10 cellular contexts compared by ENCODE assay signal in genomic region chrX:72132456-72132855, GRCh38. TPM values are rescaled to one million over a fixed set of nuclear protein-coding genes. Genes with fewer than 3 reads are reported as not detected.
DNase-seq lines count a peak whose midpoint lies in the region; ATAC-seq, FAIRE-seq and TF ChIP-seq lines count a peak whose summit lies in the region.
"Had no signal": no experiment of that assay in that cellular context is flagged by ENCODE, and none has a peak within 500 bp of the region (broad histone marks: within the 10 kb centered on the region; RNA-seq: fewer than 3 reads in every experiment).

No MANE protein-coding gene starts in this region.

- H3K4me1 ChIP-seq in KMS-11 (ENCODE audit: low read depth, poor library complexity, severe bottlenecking): no peaks in the 10 kb centered on the region
- peaks cover 0 to 4% (median 1%) of the 10 kb centered on the region in 4 experiments; a peak in 4 of 7 replicates for H3K4me1 ChIP-seq in H1 (replicated peaks in 1 of 4; ENCODE audit: control insufficient read depth in 3 of 4, insufficient read depth in 4 of 4, low read length in 3 of 4)
- H3K4me1 ChIP-seq: adrenal gland had no signal

- no peaks in the 10 kb centered on the region for H3K36me3 ChIP-seq in KMS-11 (ENCODE audit: insufficient read depth)
- H3K36me3 ChIP-seq in H1 (ENCODE audit: control insufficient read depth in 2 of 4, insufficient read depth in 4 of 4, low read length in 3 of 4): no peaks in the 10 kb centered on the region
- H3K36me3 ChIP-seq in neural cell (ENCODE audit: insufficient read depth, low read length): no peaks in the 10 kb centered on the region
- H3K36me3 ChIP-seq: adrenal gland had no signal

- H2AFZ ChIP-seq in KMS-11 (ENCODE audit: low read depth) (no peak overlapping the region), H1 (ENCODE audit: low read length) (no peak overlapping the region), neural cell (ENCODE audit: low read depth, low read length) (peak overlapping the region; percentile 4)

- no peak overlapping the region for H4K5ac ChIP-seq in H1 (ENCODE audit: insufficient read length, low read depth, low read length)

- H3K4ac ChIP-seq in H1 (replicated peaks; ENCODE audit: insufficient read length, low read depth, low read length): no peak overlapping the region

- H3K14ac ChIP-seq in H1 (ENCODE audit: insufficient read length): no peak overlapping the region

- peak overlapping the region; percentile 27; the same call in 1 of the 2 replicates for H3K4me3 ChIP-seq in AG09309 (ENCODE audit: control insufficient read depth, low read depth, low read length)
- no peak overlapping the region for H3K4me3 ChIP-seq in KMS-11 (IDR thresholded peaks at IDR 0.05; ENCODE audit: insufficient read depth, low read depth, low read length)
- H3K4me3 ChIP-seq in H1 (ENCODE audit: extremely low read depth in 1 of 4, insufficient read depth in 2 of 4, low read depth in 3 of 4, low read length in 4 of 4): peak overlapping the region in 3 of 4 experiments; percentile 30 to 60 (median 30); a peak in 4 of 8 replicates
- peak overlapping the region; percentile 69 for H3K4me3 ChIP-seq in neural cell (ENCODE audit: low read length)

- FAIRE-seq in H1 (lab: Jason Lieb, UNC): no peak

- TF ChIP-seq RAD21 in H1 (IDR thresholded peaks at IDR 0.05 in 1 of 2, conservative IDR thresholded peaks at IDR 0.05 in 1 of 2; ENCODE audit: low read depth in 2 of 2, low read length in 2 of 2) (no peak), neural cell (conservative IDR thresholded peaks at IDR 0.05) (no peak)

- peaks cover 0 to 4% of the 10 kb centered on the region in 2 experiments; a peak in 1 of 4 replicates for H3K9me3 ChIP-seq in H1 (ENCODE audit: insufficient read depth in 2 of 2, low read depth in 1 of 2, low read length in 1 of 2)
- H3K9me3 ChIP-seq in neural cell (ENCODE audit: low read length): no peaks in the 10 kb centered on the region
- H3K9me3 ChIP-seq: adrenal gland had no signal

- ATAC-seq in HG03439 (IDR thresholded peaks at IDR 0.05; ENCODE audit: unreplicated experiment): no peak

- POLR2A ChIA-PET in H1 (lab: Charles Lee; ENCODE audit: partially characterized antibody): no interaction called here

- no peak overlapping the region for H2BK20ac ChIP-seq in H1 (ENCODE audit: low read length)

- H2BK120ac ChIP-seq in H1 (replicated peaks; ENCODE audit: low read depth, low read length): no peak overlapping the region

- H2AK5ac ChIP-seq in H1 (ENCODE audit: low read depth, low read length): no peak overlapping the region

- peaks cover 5% of the 10 kb centered on the region; the same call in 1 of the 2 replicates for H3K23me2 ChIP-seq in H1 (ENCODE audit: low read depth, low read length)

- TF ChIP-seq POLR2A in H1 (IDR thresholded peaks at IDR 0.05; ENCODE audit: control extremely low read depth in 1 of 2, low read depth in 2 of 2, low read length in 2 of 2): no peak

- H3F3A ChIP-seq in neural cell (ENCODE audit: insufficient read depth, low read length, poor library complexity, severe bottlenecking): no peaks in the 10 kb centered on the region

- TF ChIP-seq EP300 in H1 (IDR thresholded peaks at IDR 0.05; ENCODE audit: borderline replicate concordance in 1 of 2, low read depth in 2 of 2, low read length in 2 of 2) (no peak), neural cell (conservative IDR thresholded peaks at IDR 0.05; ENCODE audit: poor library complexity, severe bottlenecking) (no peak)

- H4K20me1 ChIP-seq in KMS-11 (ENCODE audit: insufficient read depth) (no peaks in the 10 kb centered on the region), H1 (replicated peaks in 1 of 2; ENCODE audit: control insufficient read depth in 1 of 2, insufficient read depth in 2 of 2, low read length in 2 of 2) (peaks cover 3 to 9% of the 10 kb centered on the region in 2 experiments), neural cell (ENCODE audit: insufficient read depth) (no peaks in the 10 kb centered on the region)

- peaks cover 3% of the 10 kb centered on the region; the same call in 1 of the 2 replicates for H3K27me3 ChIP-seq in KMS-11 (ENCODE audit: insufficient read depth, low read depth)
- H3K27me3 ChIP-seq in H1 (replicated peaks in 1 of 4; ENCODE audit: control insufficient read depth in 3 of 4, extremely low read depth in 1 of 4, insufficient read depth in 3 of 4, low read length in 3 of 4): peaks cover 12 to 40% (median 34%) of the 10 kb centered on the region in 4 experiments
- H3K27me3 ChIP-seq in neural cell (ENCODE audit: insufficient read depth, low read depth, low read length): no peaks in the 10 kb centered on the region

- no peak overlapping the region for H2BK5ac ChIP-seq in H1 (ENCODE audit: low read depth, low read length)

- H3K23ac ChIP-seq in H1 (ENCODE audit: insufficient read length): no peak overlapping the region

- H4K91ac ChIP-seq in H1 (replicated peaks; ENCODE audit: insufficient read length, low read length): no peak overlapping the region

- DNase-seq in AG09309 (ENCODE audit: low read depth): no peak
- DNase-seq in H1 (ENCODE audit: low read depth in 1 of 2, low spot score in 2 of 2): no peak
- no peak for DNase-seq in SIG-M5 treated with dmso at 0.1 percent for 504 hours (lab: John Stamatoyannopoulos, UW; ENCODE audit: unreplicated experiment)
- DNase-seq in T1000 (lab: John Stamatoyannopoulos, UW): no peak
- no peak for DNase-seq in globus pallidus (ENCODE audit: low spot score)

- WGBS in H1 (ENCODE audit: extremely low coverage in 1 of 2, insufficient coverage in 1 of 2, insufficient read length in 1 of 2, insufficient replicate concordance in 2 of 2, low coverage in 1 of 2, low lambda C conversion rate in 2 of 2, missing lambda C conversion rate in 1 of 2), 2 experiments: 90% methylated on average over 2 of the region's 3 CpGs; no CpG with 5 or more reads in 1 of the 2 experiments

- H3K9ac ChIP-seq in KMS-11 (no peak overlapping the region), H1 (replicated peaks in 1 of 4; ENCODE audit: extremely low read depth in 1 of 4, low read depth in 3 of 4, low read length in 3 of 4) (no peak overlapping the region), neural cell (ENCODE audit: low read length) (peak overlapping the region; percentile 66)

- H3K79me2 ChIP-seq in KMS-11 (ENCODE audit: insufficient read depth, low read depth) (no peaks in the 10 kb centered on the region), H1 (ENCODE audit: control insufficient read depth in 1 of 2, insufficient read depth in 2 of 2, low read length in 2 of 2) (no peaks in the 10 kb centered on the region), neural cell (replicated peaks; ENCODE audit: insufficient read depth, low read length) (no peaks in the 10 kb centered on the region)

- H3K27ac ChIP-seq in KMS-11: no peak overlapping the region
- H3K27ac ChIP-seq in H1 (ENCODE audit: low read depth, low read length): no peak overlapping the region
- peak overlapping the region; percentile 88 for H3K27ac ChIP-seq in neural cell (ENCODE audit: low read length)

- no peak overlapping the region for H3K18ac ChIP-seq in H1 (ENCODE audit: extremely low read depth, low read length)

- no peaks in the 10 kb centered on the region for H3K79me1 ChIP-seq in H1 (ENCODE audit: low read depth, low read length)

- no peak overlapping the region; the same call in 1 of the 2 replicates for H4K8ac ChIP-seq in H1 (ENCODE audit: extremely low read depth, insufficient read depth, low read length)

- H2BK15ac ChIP-seq in H1 (ENCODE audit: low read length): no peak overlapping the region

- no peaks in the 10 kb centered on the region for H3K9me2 ChIP-seq in neural cell (ENCODE audit: insufficient read depth, low read length)

- H3K4me2 ChIP-seq in KMS-11: peak overlapping the region; percentile 45
- H3K4me2 ChIP-seq in H1 (ENCODE audit: insufficient read depth in 1 of 2, low read depth in 2 of 2, low read length in 2 of 2): peak overlapping the region; percentile 83 to 86; a peak in 3 of 4 replicates
- H3K4me2 ChIP-seq in neural cell (ENCODE audit: low read length): no peak overlapping the region

- H3K56ac ChIP-seq in H1 (replicated peaks; ENCODE audit: insufficient read length, low read depth, low read length): no peak overlapping the region

- no peak overlapping the region for H2BK12ac ChIP-seq in H1 (ENCODE audit: low read depth, low read length)

- TF ChIP-seq CTCF in AG09309 (IDR thresholded peaks at IDR 0.05; ENCODE audit: control insufficient read depth, insufficient read depth, low read depth, low read length, missing control alignments): no peak
- no peak for TF ChIP-seq CTCF in KMS-11 (conservative IDR thresholded peaks at IDR 0.05; ENCODE audit: low read depth, low read length)
- no peak for TF ChIP-seq CTCF in H1 (IDR thresholded peaks at IDR 0.05; ENCODE audit: control extremely low read depth in 1 of 3, insufficient read depth in 1 of 3, low read depth in 1 of 3, low read length in 3 of 3)
- TF ChIP-seq CTCF in neural cell (IDR thresholded peaks at IDR 0.05; ENCODE audit: poor library complexity, severe bottlenecking): no peak

- CTCF ChIA-PET in H1 (lab: Charles Lee; ENCODE audit: partially characterized antibody): interaction anchor here (1.2 to 3.2 kb wide), 5 partner anchors 31 to 134 kb away, joined by 4 to 13 read pairs (median 5); no protein-coding TSS in a partner anchor

TF ChIP-seq in H1, 55 proteins besides CTCF, POLR2A, EP300 and RAD21 (continues in another document):
- TF ChIP-seq KDM1A (IDR thresholded peaks at IDR 0.05; ENCODE audit: borderline replicate concordance, low read length): no peak

RNA-seq across cellular contexts. Expression of gene RTL5, which starts 0.7 kb away (rescaled TPM):
- total RNA-seq in H1 (2021; fragmentation: NEBNext Ultra II Directional; extraction: Animal tissue kit (Norgen Biotek cat#: 25700)): 1.9 TPM in 2 replicates
- polyA plus RNA-seq in H1 (2011; rRNA removed) (0.57 and 0.96 TPM in 2 replicates), neural cell (10.5 and 16.8 TPM in 2 replicates)
- polyA plus RNA-seq in H1 (2011; cell fraction: cytosol; rRNA removed): 0.65 TPM
- polyA plus RNA-seq in H1 (2011; cell fraction: nucleus; rRNA removed): 1.4 TPM
- 1.6 to 2.4 TPM (median 2.0 TPM) in 4 replicates for polyA plus RNA-seq in H1 (2012, experiment 1 of 2)
- 1.4 TPM for polyA plus RNA-seq in H1 (2012, experiment 2 of 2)
- polyA plus RNA-seq in H1 (2013, experiment 1 of 2): 2.3 TPM
- 2.8 TPM for polyA plus RNA-seq in H1 (2013, experiment 2 of 2)
- polyA minus RNA-seq in H1 (2011; rRNA and poly(A)+ RNA removed): 0.76 TPM in 2 replicates
- polyA minus RNA-seq in H1 (2011; cell fraction: cytosol; rRNA and poly(A)+ RNA removed): 0.59 TPM
- 0.70 TPM for polyA minus RNA-seq in H1 (2011; cell fraction: nucleus; rRNA and poly(A)+ RNA removed)
- polyA minus RNA-seq in neural cell: 11.7 and 13.4 TPM in 2 replicates
- polyA plus RNA-seq: IgD-negative memory B cell had no signal

RNA-seq across cellular contexts. Expression of gene PIN4, which starts 49.1 kb away (rescaled TPM):
- total RNA-seq in H1 (2021; fragmentation: NEBNext Ultra II Directional; extraction: Animal tissue kit (Norgen Biotek cat#: 25700)): 9.4 and 11.7 TPM in 2 replicates
- polyA plus RNA-seq in H1 (2011; rRNA removed) (2.6 and 4.8 TPM in 2 replicates), neural cell (40.7 and 49.3 TPM in 2 replicates)
- polyA plus RNA-seq in H1 (2011; cell fraction: cytosol; rRNA removed): 19.3 TPM
- polyA plus RNA-seq in H1 (2011; cell fraction: nucleus; rRNA removed): 1.8 TPM
- 20.7 to 45.6 TPM (median 28.5 TPM) in 4 replicates for polyA plus RNA-seq in H1 (2012, experiment 1 of 2)
- 5.4 TPM for polyA plus RNA-seq in H1 (2012, experiment 2 of 2)
- polyA plus RNA-seq in H1 (2013, experiment 1 of 2): 27.9 TPM
- 28.3 TPM for polyA plus RNA-seq in H1 (2013, experiment 2 of 2)
- polyA minus RNA-seq in H1 (2011; rRNA and poly(A)+ RNA removed): 0.95 and 1.9 TPM in 2 replicates
- 3.4 TPM for polyA minus RNA-seq in H1 (2011; cell fraction: cytosol; rRNA and poly(A)+ RNA removed)
- polyA minus RNA-seq in H1 (2011; cell fraction: nucleus; rRNA and poly(A)+ RNA removed): 3.9 TPM
- polyA minus RNA-seq in neural cell: 20.7 and 26.2 TPM in 2 replicates
